ENCODE assay signal across 26 cellular contexts in the genomic region with DNA sequence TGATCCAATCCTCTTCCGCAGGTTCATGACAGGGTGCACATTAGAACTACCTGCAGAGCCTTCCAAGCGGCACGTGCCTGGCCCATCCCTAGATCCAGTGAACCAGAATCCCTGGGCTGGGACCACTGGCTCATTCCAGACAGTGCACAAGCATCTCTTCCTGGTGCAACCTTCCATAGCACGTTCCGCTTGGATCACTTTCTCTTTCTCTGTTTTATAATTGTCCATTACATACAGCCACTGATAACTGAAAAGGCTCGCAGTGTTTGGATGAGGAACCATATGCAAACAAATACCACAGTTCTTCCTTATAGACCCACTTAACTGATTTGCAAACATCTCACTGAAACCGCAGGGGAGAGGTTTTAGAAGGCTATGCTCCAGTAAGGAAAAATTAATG. TPM values are rescaled to one million over a fixed set of nuclear protein-coding genes. Genes with fewer than 3 reads are reported as not detected.
DNase-seq lines count a peak whose midpoint lies in the region; ATAC-seq and TF ChIP-seq lines count a peak whose summit lies in the region.
"Had no signal": no experiment of that assay in that cellular context is flagged by ENCODE, and none has a peak within 500 bp of the region (broad histone marks: within the 10 kb centered on the region; RNA-seq: fewer than 3 reads in every experiment).

No MANE protein-coding gene starts in this region.

- no peak overlapping the region for H2BK5ac ChIP-seq in mesenchymal stem cell (ENCODE audit: low read depth, low read length, poor library complexity, severe bottlenecking)

- H4K8ac ChIP-seq in mesenchymal stem cell (ENCODE audit: low read length) = no peak overlapping the region

- H3K9ac ChIP-seq in mesenchymal stem cell (ENCODE audit: low read length) (no peak overlapping the region), smooth muscle cell (ENCODE audit: low read depth) (no peak overlapping the region)

- peak overlapping the region in 1 of 2 experiments; percentile 15 for H3K4ac ChIP-seq in mesenchymal stem cell (ENCODE audit: low read depth in 1 of 2, low read length in 2 of 2)

- H3K27ac ChIP-seq in Panc1 (ENCODE audit: low read length) (peak overlapping the region; percentile 55; the same call in 1 of the 2 replicates), mesenchymal stem cell (ENCODE audit: low read length, poor library complexity, severe bottlenecking) (no peak overlapping the region), smooth muscle cell (ENCODE audit: low read depth) (no peak overlapping the region)
- H3K27ac ChIP-seq: heart right ventricle, left ventricle myocardium inferior had no signal

- H3K9me3 Mint-ChIP-seq in CD14-positive monocyte = peaks cover 0 to 2% (median 0%) of the 10 kb centered on the region in 7 donors
- H3K9me3 Mint-ChIP-seq: activated CD4-positive, alpha-beta T cell treated with anti-CD3 and anti-CD28 coated beads, Interleukin-2, amount 10 ng/mL, durations not matched to agents 24 days and 14 days had no signal

- H2AK5ac ChIP-seq in mesenchymal stem cell (ENCODE audit: low read length, severe bottlenecking) = peak overlapping the region; percentile 15

- no peak overlapping the region for H3K4me3 ChIP-seq in Panc1 (ENCODE audit: low read depth in 2 of 2, low read length in 2 of 2)
- no peak overlapping the region for H3K4me3 ChIP-seq in mesenchymal stem cell (ENCODE audit: insufficient read depth in 1 of 2, low read depth in 1 of 2, low read length in 2 of 2)
- H3K4me3 ChIP-seq in smooth muscle cell = no peak overlapping the region
- H3K4me3 ChIP-seq: heart right ventricle, left ventricle myocardium inferior had no signal

- H3K9me3 ChIP-seq in Panc1 (ENCODE audit: control insufficient read depth, insufficient read depth, low read depth, low read length) (no peaks in the 10 kb centered on the region), mesenchymal stem cell (ENCODE audit: control insufficient read depth, low read length) (no peaks in the 10 kb centered on the region), smooth muscle cell (replicated peaks; ENCODE audit: low read depth) (no peaks in the 10 kb centered on the region)
- H3K9me3 ChIP-seq: heart right ventricle, left ventricle myocardium inferior had no signal

- H2AFZ ChIP-seq in mesenchymal stem cell (ENCODE audit: low read depth, low read length) (no peak overlapping the region), smooth muscle cell (ENCODE audit: low read depth) (no peak overlapping the region)

- peak overlapping the region in 1 of 2 experiments; percentile 12 for H2BK12ac ChIP-seq in mesenchymal stem cell (ENCODE audit: low read length in 2 of 2)

- H3K14ac ChIP-seq in mesenchymal stem cell (ENCODE audit: low read length in 2 of 2) = no peak overlapping the region

- DNase-seq in CD14-positive monocyte (ENCODE audit: low spot score) (no peak), DMS53 treated with DMSO at 0.1 percent for 48 hours (lab: John Stamatoyannopoulos, UW; ENCODE audit: unreplicated experiment) (peak; percentile 87), Panc1 (ENCODE audit: low read depth, low spot score) (no peak), mesenchymal stem cell (no peak), smooth muscle cell (lab: John Stamatoyannopoulos, UW; ENCODE audit: unreplicated experiment) (no peak), NCI-H524 treated with DMSO at 0.1 percent for 48 hours (lab: John Stamatoyannopoulos, UW) (no peak), GM10248 (ENCODE audit: extremely low spot score) (no peak)
- DNase-seq: activated CD4-positive, alpha-beta T cell treated with anti-CD3 and anti-CD28 coated beads, Interleukin-2, amount 10 ng/mL, durations not matched to agents 24 days and 14 days; activated CD8-positive, alpha-beta memory T cell treated with anti-CD3 and anti-CD28 coated beads, Interleukin-2, amount 50 U/mL, for 4 hours; C1 segment of cervical spinal cord; cortex of kidney; DND-41; H7; heart right ventricle; Kasumi-1; left ventricle myocardium inferior; NCI-H1092 treated with DMSO at 0.1 percent for 48 hours; NCI-H2171; NCI-H82; occipital lobe; PC-3; right cardiac atrium; SHP77 treated with DMSO at 0.1 percent for 48 hours; stimulated activated CD4-positive, alpha-beta T cell treated with anti-CD3 and anti-CD28 coated beads, Interleukin-15, amount 100 ng/mL, for 24 hours; substantia nigra had no signal

- H3K4me2 ChIP-seq in mesenchymal stem cell (ENCODE audit: low read length, poor library complexity, severe bottlenecking) (no peak overlapping the region), smooth muscle cell (no peak overlapping the region)

- H3K79me1 ChIP-seq in mesenchymal stem cell (replicated peaks; ENCODE audit: low read length, poor library complexity, severe bottlenecking) = no peaks in the 10 kb centered on the region

- peaks cover 55% of the 10 kb centered on the region for H3K4me1 ChIP-seq in Panc1 (ENCODE audit: control insufficient read depth, insufficient read depth, low read length)
- H3K4me1 ChIP-seq in mesenchymal stem cell (ENCODE audit: control insufficient read depth, insufficient read depth, low read depth, low read length) = peaks cover 21% of the 10 kb centered on the region
- peaks cover 4% of the 10 kb centered on the region for H3K4me1 ChIP-seq in smooth muscle cell (ENCODE audit: low read depth)

- H3K27ac Mint-ChIP-seq in CD14-positive monocyte = peak overlapping the region in 4 of 7 donors; percentile 9 to 83 (median 58)
- H3K27ac Mint-ChIP-seq: activated CD4-positive, alpha-beta T cell treated with anti-CD3 and anti-CD28 coated beads, Interleukin-2, amount 10 ng/mL, durations not matched to agents 24 days and 14 days had no signal

- H3K18ac ChIP-seq in mesenchymal stem cell (ENCODE audit: low read depth in 1 of 2, low read length in 2 of 2) = no peak overlapping the region

- POLR2A ChIA-PET in Panc1 (lab: Charles Lee) = interaction anchor here (0.6 kb wide), 1 partner anchor 227 kb away, joined by 3 read pairs; no protein-coding TSS in a partner anchor
- POLR2A ChIA-PET in GM10248 (lab: Yijun Ruan, JAX) = no interaction called here

- no peaks in the 10 kb centered on the region for H3K79me2 ChIP-seq in smooth muscle cell (ENCODE audit: low read depth)

- H3K27me3 ChIP-seq in Panc1 (ENCODE audit: control insufficient read depth, insufficient read depth, low read length) (no peaks in the 10 kb centered on the region), mesenchymal stem cell (ENCODE audit: control insufficient read depth in 1 of 2, insufficient read depth in 1 of 2, low read length in 2 of 2) (no peaks in the 10 kb centered on the region), smooth muscle cell (ENCODE audit: low read depth) (no peaks in the 10 kb centered on the region)
- H3K27me3 ChIP-seq: heart right ventricle had no signal

- no peak overlapping the region for H3K4me3 Mint-ChIP-seq in CD14-positive monocyte
- H3K4me3 Mint-ChIP-seq: activated CD4-positive, alpha-beta T cell treated with anti-CD3 and anti-CD28 coated beads, Interleukin-2, amount 10 ng/mL, durations not matched to agents 24 days and 14 days had no signal

- H2BK120ac ChIP-seq in mesenchymal stem cell (ENCODE audit: low read depth, low read length) = no peak overlapping the region

- H3K27me3 Mint-ChIP-seq in CD14-positive monocyte (ENCODE audit: low read depth in 3 of 3) = peaks cover 0 to 2% (median 1%) of the 10 kb centered on the region in 3 donors
- H3K27me3 Mint-ChIP-seq: activated CD4-positive, alpha-beta T cell treated with anti-CD3 and anti-CD28 coated beads, Interleukin-2, amount 10 ng/mL, durations not matched to agents 24 days and 14 days had no signal

- no peak overlapping the region for H4K91ac ChIP-seq in mesenchymal stem cell (ENCODE audit: low read length)

- no peak overlapping the region for H2BK15ac ChIP-seq in mesenchymal stem cell (ENCODE audit: low read depth, poor library complexity, severe bottlenecking)

- WGBS in mesenchymal stem cell = 98% methylated on average over 6 of the region's 7 CpGs
- 96% methylated on average over 7 of the region's 7 CpGs for WGBS in smooth muscle cell (ENCODE audit: low lambda C conversion rate)

- H3K23ac ChIP-seq in mesenchymal stem cell (ENCODE audit: low read length in 2 of 2) = no peak overlapping the region

- CTCF ChIA-PET in Panc1 (lab: Charles Lee) = no interaction called here
- CTCF ChIA-PET in GM10248 (lab: Yijun Ruan, JAX) = interaction anchor here (1.1 to 20.8 kb wide), 5 partner anchors 11 to 255 kb away, joined by 3 to 252 read pairs (median 27); a partner anchor contains a TSS

- intact Hi-C loops in CD14-positive monocyte (cut with micrococcal nuclease) (loop anchor here (5.0 kb wide), 3 partner anchors 37 to 263 kb away; no protein-coding TSS in a partner anchor), Panc1 (cut with micrococcal nuclease; ENCODE audit: unreplicated experiment) (no loop called here)

- in situ Hi-C loops in Panc1 (cut with HindIII; ENCODE audit: low pct_unique_long_range_greater_than_20kb, low sequenced_read_pairs) = no loop called here

- no peaks in the 10 kb centered on the region for H3K36me3 ChIP-seq in Panc1 (ENCODE audit: control insufficient read depth, insufficient read depth, low read length)
- H3K36me3 ChIP-seq in mesenchymal stem cell (ENCODE audit: control insufficient read depth in 1 of 2, insufficient read depth in 2 of 2, low read depth in 1 of 2, low read length in 2 of 2) = no peaks in the 10 kb centered on the region
- H3K36me3 ChIP-seq in smooth muscle cell (ENCODE audit: low read depth) = no peaks in the 10 kb centered on the region
- H3K36me3 ChIP-seq: heart right ventricle, left ventricle myocardium inferior had no signal

- peaks cover 8% of the 10 kb centered on the region for H3F3A ChIP-seq in smooth muscle cell (ENCODE audit: low read depth)

- ATAC-seq in Panc1 = no peak
- no peak for ATAC-seq in HG03378 (IDR thresholded peaks at IDR 0.05; ENCODE audit: unreplicated experiment)
- ATAC-seq: heart right ventricle, PC-3, right cardiac atrium had no signal

- BruUV-seq in Panc1 (replicated peaks; lab: Mats Ljungman, UMichigan) = no TSS peak

- H3K36me3 Mint-ChIP-seq in CD14-positive monocyte = no peaks in the 10 kb centered on the region

- peaks cover 79% of the 10 kb centered on the region for H3K4me1 Mint-ChIP-seq in CD14-positive monocyte

- TF ChIP-seq CTCF in CD14-positive monocyte (IDR thresholded peaks at IDR 0.05) (no peak), Panc1 (IDR thresholded peaks at IDR 0.05) (no peak), smooth muscle cell (IDR thresholded peaks at IDR 0.05; ENCODE audit: borderline replicate concordance, insufficient read depth, poor library complexity, severe bottlenecking) (no peak), GM10248 (IDR thresholded peaks at IDR 0.05; ENCODE audit: control extremely low read depth, extremely low read depth, low read depth, missing control alignments) (no peak)

- H4K20me1 ChIP-seq in smooth muscle cell (ENCODE audit: low read depth) = no peaks in the 10 kb centered on the region

RNA-seq across cellular contexts. Expression of a gene that starts 59.6 kb away (rescaled TPM):
- polyA plus RNA-seq in CD14-positive monocyte (under 1 TPM; 0.39 to 0.51 TPM), smooth muscle cell (23.8 and 77.3 TPM in 2 replicates)
- total RNA-seq in Panc1 (2021; ENCODE audit: unreplicated experiment) (95.2 TPM), smooth muscle cell (30.7 and 82.6 TPM in 2 replicates)
- 139 TPM for polyA plus RNA-seq in Panc1 (2012; ENCODE audit: insufficient read length)
- 20.0 TPM for polyA plus RNA-seq in mesenchymal stem cell (2013, experiment 1 of 2)
- polyA plus RNA-seq in mesenchymal stem cell (2013, experiment 2 of 2) = 21.0 TPM
